In genomic region chr13:78657699-78658629, GRCh38 we compare ENCODE assay signal across 8 cellular contexts. TPM values are rescaled to one million over a fixed set of nuclear protein-coding genes. Genes with fewer than 3 reads are reported as not detected.
A peak's percentile ranks its signal among the peaks of the same experiment; 100 is the strongest.
DNase-seq lines count a peak whose midpoint lies in the region; ATAC-seq and TF ChIP-seq lines count a peak whose summit lies in the region.

No MANE protein-coding gene starts in this region.

- no peaks in the 10 kb centered on the region for H3K27me3 ChIP-seq in CD4-positive, alpha-beta memory T cell (ENCODE audit: insufficient read depth, low read length)
- H3K27me3 ChIP-seq in left ventricle myocardium inferior (ENCODE audit: low read depth) (no peaks in the 10 kb centered on the region), gastrocnemius medialis (no peaks in the 10 kb centered on the region)

- in situ Hi-C loops in gastrocnemius medialis (cut with MboI; ENCODE audit: low sequenced_read_pairs in 4 of 4), result no loop called here

- H3K36me3 Mint-ChIP-seq in CD4-positive, alpha-beta memory T cell, result peaks cover 4% of the 10 kb centered on the region in 2 donors
- H3K36me3 Mint-ChIP-seq in activated B cell treated with CpG ODN at 0.5 μM for 24 hours (ENCODE audit: low read depth), result peaks cover 21% of the 10 kb centered on the region

- H3K27me3 Mint-ChIP-seq in CD4-positive, alpha-beta memory T cell, result no peaks in the 10 kb centered on the region
- no peaks in the 10 kb centered on the region for H3K27me3 Mint-ChIP-seq in activated B cell treated with CpG ODN at 0.5 μM for 24 hours

- CTCF ChIA-PET in CD4-positive, alpha-beta memory T cell (lab: Charles Lee; ENCODE audit: partially characterized antibody), result no interaction called here
- CTCF ChIA-PET in activated B cell treated with CpG ODN at 0.5 μM for 24 hours (lab: Charles Lee), result no interaction called here

- no peaks in the 10 kb centered on the region for H3K36me3 ChIP-seq in CD4-positive, alpha-beta memory T cell (ENCODE audit: insufficient read depth, low read length)
- H3K36me3 ChIP-seq in left ventricle myocardium inferior, result no peaks in the 10 kb centered on the region
- no peaks in the 10 kb centered on the region for H3K36me3 ChIP-seq in gastrocnemius medialis

- H3K27ac ChIP-seq in CD4-positive, alpha-beta memory T cell (ENCODE audit: low read depth, low read length), result peak overlapping the region; percentile 73
- peak overlapping the region; percentile 79 for H3K27ac ChIP-seq in left ventricle myocardium inferior (replicated peaks)
- peak overlapping the region; percentile 80 to 86 (median 84) for H3K27ac ChIP-seq in gastrocnemius medialis

- TF ChIP-seq POLR2A in gastrocnemius medialis (IDR thresholded peaks at IDR 0.05), result no peak

- H3K9me3 Mint-ChIP-seq in CD4-positive, alpha-beta memory T cell, result peaks cover 0 to 5% (median 0%) of the 10 kb centered on the region in 8 donors
- no peaks in the 10 kb centered on the region for H3K9me3 Mint-ChIP-seq in activated B cell treated with CpG ODN at 0.5 μM for 24 hours

- peak overlapping the region; percentile 98 to 100 (median 100) for H3K4me3 Mint-ChIP-seq in CD4-positive, alpha-beta memory T cell
- H3K4me3 Mint-ChIP-seq in activated B cell treated with CpG ODN at 0.5 μM for 24 hours, result peak overlapping the region; percentile 100

- H3K9me3 ChIP-seq in CD4-positive, alpha-beta memory T cell (ENCODE audit: control insufficient read depth in 1 of 2, low read length in 2 of 2), result no peaks in the 10 kb centered on the region
- H3K9me3 ChIP-seq in left ventricle myocardium inferior (replicated peaks) (no peaks in the 10 kb centered on the region), gastrocnemius medialis (no peaks in the 10 kb centered on the region)

- DNase-seq in CD4-positive, alpha-beta memory T cell, result no peak
- DNase-seq in HT1080 (ENCODE audit: low read depth) (peak; percentile 7), activated B cell treated with CpG ODN at 0.5 μM for 24 hours (no peak), left ventricle myocardium inferior (no peak), gastrocnemius medialis (no peak), COLO668 (lab: John Stamatoyannopoulos, UW; ENCODE audit: unreplicated experiment) (no peak), posterior cingulate gyrus (no peak)

- peak overlapping the region; percentile 84 to 94 for H3K4me3 ChIP-seq in CD4-positive, alpha-beta memory T cell (ENCODE audit: low read length in 2 of 2)
- H3K4me3 ChIP-seq in left ventricle myocardium inferior, result peak overlapping the region; percentile 98
- H3K4me3 ChIP-seq in gastrocnemius medialis, result peak overlapping the region; percentile 87 to 96 (median 94)

- peak overlapping the region; percentile 87 to 99 (median 96) for H3K27ac Mint-ChIP-seq in CD4-positive, alpha-beta memory T cell
- peak overlapping the region; percentile 92 for H3K27ac Mint-ChIP-seq in activated B cell treated with CpG ODN at 0.5 μM for 24 hours

- H3K4me1 ChIP-seq in CD4-positive, alpha-beta memory T cell (ENCODE audit: insufficient read depth, low read length), result peaks cover 28% of the 10 kb centered on the region
- H3K4me1 ChIP-seq in left ventricle myocardium inferior, result peaks cover 65% of the 10 kb centered on the region
- H3K4me1 ChIP-seq in gastrocnemius medialis, result peaks cover 15 to 25% of the 10 kb centered on the region in 2 donors

- ATAC-seq in GM19455 (IDR thresholded peaks at IDR 0.05; ENCODE audit: unreplicated experiment) (peak; percentile 39), activated B cell treated with CpG ODN at 0.5 μM for 24 hours (ENCODE audit: low read depth) (no peak), gastrocnemius medialis (peak; percentile 38 to 40)

- POLR2A ChIA-PET in CD4-positive, alpha-beta memory T cell (lab: Charles Lee; ENCODE audit: partially characterized antibody), result interaction anchor here (0.6 to 1.3 kb wide), 2 partner anchors 8 to 54 kb away, joined by 3 to 5 read pairs; no protein-coding TSS in a partner anchor
- POLR2A ChIA-PET in activated B cell treated with CpG ODN at 0.5 μM for 24 hours (lab: Charles Lee), result interaction anchor here (0.6 kb wide), 1 partner anchor 521 kb away, joined by 3 read pairs; no protein-coding TSS in a partner anchor

- intact Hi-C loops in CD4-positive, alpha-beta memory T cell (cut with micrococcal nuclease), result loop anchor here (2.0 to 10.0 kb wide), 5 partner anchors 57 to 1331 kb away; partner anchors contain the start of genes MYCBP2 and SLAIN1
- intact Hi-C loops in activated B cell treated with CpG ODN at 0.5 μM for 24 hours (cut with micrococcal nuclease) (loop anchor here (2.0 to 10.0 kb wide), 8 partner anchors 55 to 1665 kb away; partner anchors contain the start of genes CLN5, POU4F1, RBM26 and SLAIN1), left ventricle myocardium inferior (cut with micrococcal nuclease) (no loop called here), gastrocnemius medialis (cut with DNase I; ENCODE audit: low total_unique reads) (loop anchor here (5.0 kb wide), 1 partner anchor 51 kb away; no protein-coding TSS in a partner anchor), posterior cingulate gyrus (cut with DNase I) (no loop called here)

- TF ChIP-seq CTCF in activated B cell treated with CpG ODN at 0.5 μM for 24 hours (IDR thresholded peaks at IDR 0.05) (no peak), left ventricle myocardium inferior (IDR thresholded peaks at IDR 0.05; ENCODE audit: borderline replicate concordance) (no peak), gastrocnemius medialis (IDR thresholded peaks at IDR 0.05 in 4 of 5, conservative IDR thresholded peaks at IDR 0.05 in 1 of 5) (no peak)

- peaks cover 25 to 44% (median 39%) of the 10 kb centered on the region in 4 donors for H3K4me1 Mint-ChIP-seq in CD4-positive, alpha-beta memory T cell
- H3K4me1 Mint-ChIP-seq in activated B cell treated with CpG ODN at 0.5 μM for 24 hours, result peaks cover 39% of the 10 kb centered on the region

RNA-seq across cellular contexts. Expression of gene OBI1, which starts 1.0 kb away (rescaled TPM):
- 10 to 100 TPM; 16.3 to 16.7 TPM for total RNA-seq in CD4-positive, alpha-beta memory T cell
- 10 to 100 TPM in 1 of 2 donors, 1 to 10 TPM in 1; 7.8 to 12.2 TPM for polyA plus RNA-seq in CD4-positive, alpha-beta memory T cell
- 16.9 and 21.0 TPM in 2 replicates for total RNA-seq in HT1080 (2014; rRNA removed; shearing (Covaris generic))
- polyA plus RNA-seq in HT1080 (2015; cell fraction: cytosol; rRNA removed), result 12.3 and 13.8 TPM in 2 replicates
- 22.8 and 27.9 TPM in 2 replicates for polyA plus RNA-seq in HT1080 (2015; cell fraction: nucleus; rRNA removed)
- total RNA-seq in activated B cell treated with CpG ODN at 0.5 μM for 24 hours (16.2 and 19.1 TPM in 2 replicates), left ventricle myocardium inferior (10.0 TPM), gastrocnemius medialis (1 to 10 TPM; 4.8 to 6.7 (median 5.8) TPM)

RNA-seq across cellular contexts. Expression of gene POU4F1, which starts 54.6 kb away (rescaled TPM):
- under 1 TPM in 1 of 2 experiments, not detected in 1; 0.06 TPM for total RNA-seq in CD4-positive, alpha-beta memory T cell
- polyA plus RNA-seq in CD4-positive, alpha-beta memory T cell, result not detected
- not detected in 2 replicates for total RNA-seq in HT1080 (2014; rRNA removed; shearing (Covaris generic))
- polyA plus RNA-seq in HT1080 (2015; cell fraction: cytosol; rRNA removed), result 0.02 TPM in 1 of 2 replicates, not detected in the other
- not detected in 2 replicates for polyA plus RNA-seq in HT1080 (2015; cell fraction: nucleus; rRNA removed)
- 0.04 and 0.07 TPM in 2 replicates for total RNA-seq in activated B cell treated with CpG ODN at 0.5 μM for 24 hours
- not detected for total RNA-seq in left ventricle myocardium inferior
- total RNA-seq in gastrocnemius medialis, result not detected

Comparison
In these comparisons a context has a peak if more than half of its experiments do, and no peak if none do; other contexts are left out.
1. intact Hi-C loops: an anchor here in CD4-positive, alpha-beta memory T cell (2.0 to 10.0 kb wide), activated B cell treated with CpG ODN at 0.5 μM for 24 hours (2.0 to 10.0 kb wide) and gastrocnemius medialis (5.0 kb wide); none called in left ventricle myocardium inferior and posterior cingulate gyrus.